34 cellular contexts compared by ENCODE assay signal in genomic region chrX:130443883-130444282, GRCh38. TPM values are rescaled to one million over a fixed set of nuclear protein-coding genes. Genes with fewer than 3 reads are reported as not detected.
"Had no signal": no experiment of that assay in that cellular context is flagged by ENCODE, and none has a peak within 500 bp of the region (broad histone marks: within the 10 kb centered on the region; RNA-seq: fewer than 3 reads in every experiment).

No MANE protein-coding gene starts in this region.

- H3K27ac ChIP-seq: adrenal gland, body of pancreas, cardiac muscle cell, colonic mucosa, epithelial cell of prostate, WERI-Rb-1 had no signal

- H3K4me1 ChIP-seq: adrenal gland, body of pancreas, colonic mucosa had no signal

- H3K27me3 ChIP-seq: adrenal gland, body of pancreas, cardiac muscle cell, colonic mucosa had no signal

- H3K36me3 ChIP-seq: adrenal gland, cardiac muscle cell, colonic mucosa, WERI-Rb-1 had no signal

- H3K9me3 ChIP-seq: body of pancreas, colonic mucosa had no signal

- FAIRE-seq: endometrium, endothelial cell of umbilical vein, frontal cortex had no signal

- H3K4me3 ChIP-seq: adrenal gland, body of pancreas, cardiac muscle cell, colonic mucosa had no signal

- DNase-seq: activated B cell treated with CpG ODN at 0.5 μM for 24 hours; activated CD4-positive, alpha-beta T cell treated with anti-CD3 and anti-CD28 coated beads for 48 hours; activated CD4-positive, alpha-beta T cell treated with anti-CD3 and anti-CD28 coated beads, Interleukin-2, amount 50 U/mL, for 1 hour; activated CD4-positive, alpha-beta T cell treated with anti-CD3 and anti-CD28 coated beads, Interleukin-2, amount 50 U/mL, for 48 hours; activated CD8-positive, alpha-beta memory T cell treated with anti-CD3 and anti-CD28 coated beads for 24 hours; activated CD8-positive, alpha-beta T cell treated with anti-CD3 and anti-CD28 coated beads for 36 hours; activated effector memory CD4-positive, alpha-beta T cell treated with Interleukin-2 at 50 U/mL for 16 hours; activated naive CD4-positive, alpha-beta T cell treated with anti-CD3 and anti-CD28 coated beads for 36 hours; activated naive CD8-positive, alpha-beta T cell treated with anti-CD3 and anti-CD28 coated beads for 36 hours; activated naive CD8-positive, alpha-beta T cell treated with anti-CD3 and anti-CD28 coated beads, Interleukin-2, amount 50 U/mL, for 24 hours; activated T-cell treated with anti-CD3 and anti-CD28 coated beads, Interleukin-2, amount 50 U/mL, for 4 hours; adrenal gland; amygdala; aorta; body of pancreas; central memory CD4-positive, alpha-beta T cell; cerebellar nuclear complex; colonic mucosa; effector CD8-positive, alpha-beta T cell; head of caudate nucleus; T-helper 1 cell; T-helper 17 cell; T1000; WERI-Rb-1 had no signal

- ATAC-seq: activated CD4-positive, CD25-positive, alpha-beta regulatory T cell treated with anti-CD3 and anti-CD28 coated beads, Interleukin-2, amount 50 U/mL, for 24 hours; activated CD8-positive, alpha-beta T cell treated with anti-CD3 and anti-CD28 coated beads for 36 hours; activated naive CD8-positive, alpha-beta T cell treated with anti-CD3 and anti-CD28 coated beads, Interleukin-2, amount 50 U/mL, for 24 hours; activated T-cell treated with anti-CD3 and anti-CD28 coated beads, Interleukin-2, amount 50 U/mL, for 4 hours; activated T-helper 17 cell treated with anti-CD3 and anti-CD28 coated beads, Interleukin-2, amount 50 U/mL, for 72 hours; body of pancreas; esophagus mucosa; T-helper 17 cell had no signal

RNA-seq across cellular contexts. Expression of gene GPR119, which starts 58.4 kb away (rescaled TPM):
- total RNA-seq: activated B cell treated with CpG ODN at 0.5 μM for 24 hours; activated CD8-positive, alpha-beta T cell treated with anti-CD3 and anti-CD28 coated beads for 36 hours; activated naive CD4-positive, alpha-beta T cell treated with anti-CD3 and anti-CD28 coated beads for 36 hours; activated naive CD8-positive, alpha-beta T cell treated with anti-CD3 and anti-CD28 coated beads for 36 hours; activated T-cell treated with anti-CD3 and anti-CD28 coated beads, Interleukin-2, amount 50 U/mL, for 4 hours; activated T-helper 17 cell treated with anti-CD3 and anti-CD28 coated beads, Interleukin-2, amount 50 U/mL, for 72 hours; adrenal gland; aorta; cardiac muscle cell; dermis microvascular lymphatic vessel endothelial cell; endothelial cell of umbilical vein; esophagus mucosa; fibroblast of villous mesenchyme; frontal cortex; T-helper 17 cell had no signal
- polyA plus RNA-seq: adrenal gland, aorta, cardiac muscle cell, endothelial cell of umbilical vein had no signal
